In the genomic region with DNA sequence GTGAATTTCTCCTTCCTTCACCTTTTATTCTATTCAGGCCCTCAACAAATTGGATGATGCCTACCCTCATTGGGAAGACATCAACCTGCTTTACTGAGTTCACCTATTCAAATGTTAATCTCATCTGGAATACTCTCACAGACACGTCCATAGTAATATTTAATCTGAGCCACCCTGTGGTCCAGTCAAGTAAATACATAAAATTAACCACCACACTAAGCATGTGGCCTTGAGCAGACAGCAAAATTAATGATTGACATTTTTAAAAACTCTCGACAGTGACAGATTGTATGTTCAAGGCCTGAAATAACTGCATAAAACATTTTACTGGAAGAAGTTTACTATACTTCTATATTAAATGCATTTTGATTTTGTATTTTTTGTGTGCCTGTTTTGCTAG, we compare ENCODE assay signal across 25 cellular contexts.
"Had no signal": no experiment of that assay in that cellular context is flagged by ENCODE, and none has a peak within 500 bp of the region (broad histone marks: within the 10 kb centered on the region; RNA-seq: fewer than 3 reads in every experiment).

No MANE protein-coding gene starts in this region.

- H3K27ac Mint-ChIP-seq: activated CD4-positive, alpha-beta memory T cell treated with anti-CD3 and anti-CD28 coated beads, Interleukin-2, amount 10 ng/mL, durations not matched to agents 7 days and 5 days; activated CD4-positive, alpha-beta T cell treated with anti-CD3 and anti-CD28 coated beads for 36 hours; activated naive CD8-positive, alpha-beta T cell treated with anti-CD3 and anti-CD28 coated beads, Interleukin-2, amount 10 ng/mL, durations not matched to agents 7 days and 5 days; activated T-helper 17 cell treated with anti-CD3 and anti-CD28 coated beads, Interleukin-2, amount 50 U/mL, for 72 hours; T-cell had no signal

- H3K9me3 ChIP-seq: adrenal gland, MG63 had no signal

- H3K36me3 ChIP-seq: adrenal gland, MG63, WERI-Rb-1 had no signal

- H3K4me3 ChIP-seq: adrenal gland, MG63, PC-9, SK-N-MC had no signal

- H3K4me3 Mint-ChIP-seq: activated CD4-positive, alpha-beta memory T cell treated with anti-CD3 and anti-CD28 coated beads, Interleukin-2, amount 10 ng/mL, durations not matched to agents 7 days and 5 days; activated CD4-positive, alpha-beta T cell treated with anti-CD3 and anti-CD28 coated beads for 36 hours; activated naive CD8-positive, alpha-beta T cell treated with anti-CD3 and anti-CD28 coated beads, Interleukin-2, amount 10 ng/mL, durations not matched to agents 7 days and 5 days; activated T-helper 17 cell treated with anti-CD3 and anti-CD28 coated beads, Interleukin-2, amount 50 U/mL, for 72 hours; T-cell had no signal

- ATAC-seq: activated CD4-positive, alpha-beta T cell treated with anti-CD3 and anti-CD28 coated beads for 36 hours; activated T-helper 17 cell treated with anti-CD3 and anti-CD28 coated beads, Interleukin-2, amount 50 U/mL, for 72 hours; T-cell had no signal

- H3K27me3 Mint-ChIP-seq: activated CD4-positive, alpha-beta memory T cell treated with anti-CD3 and anti-CD28 coated beads, Interleukin-2, amount 10 ng/mL, durations not matched to agents 7 days and 5 days; activated CD4-positive, alpha-beta T cell treated with anti-CD3 and anti-CD28 coated beads for 36 hours; activated naive CD8-positive, alpha-beta T cell treated with anti-CD3 and anti-CD28 coated beads, Interleukin-2, amount 10 ng/mL, durations not matched to agents 7 days and 5 days; activated T-helper 17 cell treated with anti-CD3 and anti-CD28 coated beads, Interleukin-2, amount 50 U/mL, for 72 hours; T-cell had no signal

- H3K4me1 Mint-ChIP-seq: activated CD4-positive, alpha-beta memory T cell treated with anti-CD3 and anti-CD28 coated beads, Interleukin-2, amount 10 ng/mL, durations not matched to agents 7 days and 5 days; activated CD4-positive, alpha-beta T cell treated with anti-CD3 and anti-CD28 coated beads for 36 hours; activated naive CD8-positive, alpha-beta T cell treated with anti-CD3 and anti-CD28 coated beads, Interleukin-2, amount 10 ng/mL, durations not matched to agents 7 days and 5 days; activated T-helper 17 cell treated with anti-CD3 and anti-CD28 coated beads, Interleukin-2, amount 50 U/mL, for 72 hours; T-cell had no signal

- H3K9me3 Mint-ChIP-seq: activated naive CD8-positive, alpha-beta T cell treated with anti-CD3 and anti-CD28 coated beads, Interleukin-2, amount 10 ng/mL, durations not matched to agents 7 days and 5 days had no signal

- H3K36me3 Mint-ChIP-seq: activated naive CD8-positive, alpha-beta T cell treated with anti-CD3 and anti-CD28 coated beads, Interleukin-2, amount 10 ng/mL, durations not matched to agents 7 days and 5 days; T-cell had no signal

- H3K27me3 ChIP-seq: adrenal gland, MG63 had no signal

- H3K4me1 ChIP-seq: adrenal gland had no signal

- DNase-seq: activated CD4-positive, alpha-beta memory T cell treated with anti-CD3 and anti-CD28 coated beads, Interleukin-2, amount 10 ng/mL, durations not matched to agents 7 days and 5 days; activated CD4-positive, alpha-beta T cell treated with anti-CD3 and anti-CD28 coated beads for 36 hours; activated CD4-positive, alpha-beta T cell treated with anti-CD3 and anti-CD28 coated beads, Interleukin-2, amount 50 U/mL, for 1 hour; activated naive CD4-positive, alpha-beta T cell treated with anti-CD3 and anti-CD28 coated beads, Interleukin-2, amount 50 U/mL, for 16 hours; activated naive CD8-positive, alpha-beta T cell treated with anti-CD3 and anti-CD28 coated beads, Interleukin-2, amount 10 ng/mL, durations not matched to agents 7 days and 5 days; activated T-cell treated with anti-CD3 and anti-CD28 coated beads for 4 hours; activated T-cell treated with anti-CD3 and anti-CD28 coated beads, Interleukin-2, amount 50 U/mL, for 48 hours; adrenal gland; anterior cingulate cortex; MG63; MV-4-11; NCI-H1105; NCI-H1436; NCI-H1694 treated with DMSO at 0.1 percent for 48 hours; NCI-H2029 treated with DMSO at 0.1 percent for 48 hours; NCI-H345; NCI-H510A treated with DMSO at 0.1 percent for 48 hours; NCI-H69; NK-92 treated with Interleukin-12 subunit alpha and Interleukin-12 subunit beta, amount 100 ng/mL, for 24 hours; PC-9; SIG-M5; T-cell; WERI-Rb-1 had no signal

- H3K27ac ChIP-seq: adrenal gland, PC-9, SK-N-MC, WERI-Rb-1 had no signal
